10 cellular contexts compared by ENCODE assay signal in the genomic region with DNA sequence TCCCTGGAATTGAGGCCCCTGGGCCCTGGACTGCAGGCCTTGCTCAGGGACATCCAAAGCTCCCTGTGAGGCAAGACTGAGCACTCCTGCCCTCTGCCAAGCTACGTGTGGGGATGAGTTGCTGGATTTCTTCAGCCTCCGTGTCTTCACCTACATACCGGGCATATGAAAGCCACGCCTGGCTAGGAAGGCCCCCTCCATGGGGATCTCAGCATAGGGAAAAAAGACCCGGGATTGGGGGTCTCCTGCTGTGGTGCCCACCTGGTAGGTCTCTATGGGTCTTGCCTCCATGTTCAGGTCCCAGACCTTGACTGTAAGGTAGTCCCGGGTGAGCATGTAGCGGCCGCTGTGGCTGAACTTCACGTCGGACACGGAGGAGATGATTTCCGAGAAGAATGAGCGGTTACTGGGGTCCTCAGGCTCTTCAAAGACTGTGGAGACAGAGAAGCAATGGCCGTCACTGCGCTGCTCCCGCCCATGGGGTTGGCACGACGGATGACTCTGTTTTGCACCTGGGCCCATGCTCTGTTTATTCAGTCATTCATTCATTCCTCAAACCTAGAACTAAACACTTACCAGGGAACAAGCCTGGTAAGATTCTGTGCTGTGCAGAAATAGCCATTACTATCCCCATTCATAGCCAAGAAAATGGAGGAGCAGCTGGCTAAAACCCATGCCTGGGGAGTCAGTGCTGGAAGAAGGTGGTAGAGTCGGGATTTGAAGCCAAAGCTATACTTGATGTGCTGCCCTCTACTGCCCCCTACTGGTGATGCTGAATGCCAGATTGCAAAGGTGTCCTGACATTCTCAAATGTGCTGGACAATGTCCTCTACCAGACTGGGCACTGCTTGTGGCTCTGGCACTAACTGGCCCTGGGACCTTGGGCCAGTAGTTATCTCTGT.
DNase-seq lines count a peak whose midpoint lies in the region; ATAC-seq, FAIRE-seq and TF ChIP-seq lines count a peak whose summit lies in the region.
"Had no signal": no experiment of that assay in that cellular context is flagged by ENCODE, and none has a peak within 500 bp of the region (broad histone marks: within the 10 kb centered on the region; RNA-seq: fewer than 3 reads in every experiment).

No MANE protein-coding gene starts in this region.

- H3K4me1 ChIP-seq in GM12878 (ENCODE audit: control insufficient read depth, insufficient read depth, low read length) = no peaks in the 10 kb centered on the region; the same call in 1 of the 2 replicates
- peaks cover 12% of the 10 kb centered on the region for H3K4me1 ChIP-seq in neural progenitor cell
- H3K4me1 ChIP-seq in naive thymus-derived CD4-positive, alpha-beta T cell (ENCODE audit: control insufficient read depth in 2 of 2, insufficient read depth in 2 of 2, low read length in 2 of 2) = peaks cover 0 to 12% of the 10 kb centered on the region in 2 donors
- peaks cover 4 to 13% (median 5%) of the 10 kb centered on the region in 4 donors for H3K4me1 ChIP-seq in stomach

- peaks cover 15% of the 10 kb centered on the region for H3K4me1 Mint-ChIP-seq in neural progenitor cell
- peaks cover 4 to 16% (median 10%) of the 10 kb centered on the region in 7 donors for H3K4me1 Mint-ChIP-seq in naive thymus-derived CD4-positive, alpha-beta T cell

- H3K9me3 ChIP-seq in GM12878 (replicated peaks; ENCODE audit: control insufficient read depth, insufficient read depth, low read length) (no peaks in the 10 kb centered on the region; the same call in 2 of the 3 replicates), neural progenitor cell (ENCODE audit: low read depth) (no peaks in the 10 kb centered on the region), stomach (peaks cover 0 to 3% (median 0%) of the 10 kb centered on the region in 4 donors)
- H3K9me3 ChIP-seq in naive thymus-derived CD4-positive, alpha-beta T cell (ENCODE audit: control insufficient read depth in 2 of 3, low read length in 3 of 3) = peaks cover 0 to 11% (median 0%) of the 10 kb centered on the region in 3 experiments

- H3K9me3 Mint-ChIP-seq in neural progenitor cell = peaks cover 2% of the 10 kb centered on the region
- peaks cover 0 to 29% (median 0%) of the 10 kb centered on the region in 11 donors for H3K9me3 Mint-ChIP-seq in naive thymus-derived CD4-positive, alpha-beta T cell

- H3K27ac ChIP-seq in GM12878 (ENCODE audit: control insufficient read depth, insufficient read depth) = no peak overlapping the region
- no peak overlapping the region for H3K27ac ChIP-seq in neural progenitor cell
- H3K27ac ChIP-seq in naive thymus-derived CD4-positive, alpha-beta T cell (ENCODE audit: low read depth, low read length) = no peak overlapping the region
- H3K27ac ChIP-seq in stomach = no peak overlapping the region

- H4K20me1 ChIP-seq in GM12878 (ENCODE audit: control insufficient read depth, insufficient read depth) (no peaks in the 10 kb centered on the region), neural progenitor cell (ENCODE audit: low read depth) (no peaks in the 10 kb centered on the region)

- H3K36me3 ChIP-seq in GM12878 (ENCODE audit: control insufficient read depth in 2 of 2, insufficient read depth in 2 of 2, low read length in 1 of 2) = no peaks in the 10 kb centered on the region
- no peaks in the 10 kb centered on the region for H3K36me3 ChIP-seq in neural progenitor cell
- H3K36me3 ChIP-seq in naive thymus-derived CD4-positive, alpha-beta T cell (ENCODE audit: control insufficient read depth in 2 of 3, insufficient read depth in 3 of 3, low read length in 3 of 3) = no peaks in the 10 kb centered on the region
- no peaks in the 10 kb centered on the region for H3K36me3 ChIP-seq in stomach

- intact Hi-C loops in GM12878 (cut with micrococcal nuclease; ENCODE audit: unreplicated experiment) = no loop called here
- intact Hi-C loops in naive thymus-derived CD4-positive, alpha-beta T cell (cut with micrococcal nuclease) = loop anchor here (5.0 to 10.0 kb wide), 2 partner anchors 211 to 539 kb away; no protein-coding TSS in a partner anchor
- intact Hi-C loops in stomach (cut with DNase I; ENCODE audit: low total_unique reads) = loop anchor here (10.0 kb wide), 1 partner anchor 211 kb away; no protein-coding TSS in a partner anchor

- 56% methylated on average over 19 of the region's 19 CpGs for WGBS in GM12878 (ENCODE audit: insufficient coverage, insufficient replicate concordance, low lambda C conversion rate, missing lambda C conversion rate)
- 83 to 90% (median 87%) methylated on average over 19 of the region's 19 CpGs for WGBS in stomach, 5 donors

- peak; percentile 45 for DNase-seq in activated CD4-positive, alpha-beta T cell treated with anti-CD3 and anti-CD28 coated beads for 48 hours
- no peak for DNase-seq in activated CD4-positive, alpha-beta T cell treated with anti-CD3 and anti-CD28 coated beads for 4 hours
- DNase-seq in HEK293T (ENCODE audit: extremely low spot score) (peak; percentile 54), GM12878 (ENCODE audit: low read depth, low spot score) (no peak), neural progenitor cell (ENCODE audit: low spot score) (no peak), kidney tubule cell (ENCODE audit: low spot score) (no peak), stomach (no peak)
- DNase-seq in naive thymus-derived CD4-positive, alpha-beta T cell = no peak
- DNase-seq: NCI-H187 had no signal

- H3K4me3 Mint-ChIP-seq in neural progenitor cell = no peak overlapping the region
- no peak overlapping the region for H3K4me3 Mint-ChIP-seq in naive thymus-derived CD4-positive, alpha-beta T cell

- in situ Hi-C loops in GM12878 (cut with MboI) = no loop called here

- no peaks in the 10 kb centered on the region for H3F3A ChIP-seq in neural progenitor cell (ENCODE audit: low read depth)

- H3K9ac ChIP-seq in GM12878 (ENCODE audit: control insufficient read depth, insufficient read depth, low read length) (no peak overlapping the region), neural progenitor cell (no peak overlapping the region)

- RAD21 ChIA-PET in GM12878 (lab: Charles Lee; ENCODE audit: unreplicated experiment) = interaction anchor here (8.5 kb wide), 1 partner anchor 83 kb away, joined by 222 read pairs; no protein-coding TSS in a partner anchor

- H3K4me2 ChIP-seq in GM12878 (ENCODE audit: control insufficient read depth, insufficient read depth) (no peak overlapping the region), neural progenitor cell (no peak overlapping the region)

- H3K27me3 Mint-ChIP-seq in neural progenitor cell (ENCODE audit: insufficient read depth, low read depth) = peaks cover 30% of the 10 kb centered on the region
- H3K27me3 Mint-ChIP-seq in naive thymus-derived CD4-positive, alpha-beta T cell = peaks cover 29 to 40% (median 34%) of the 10 kb centered on the region in 5 donors

- H2AFZ ChIP-seq in GM12878 (ENCODE audit: control insufficient read depth, low read depth, low read length) (no peak overlapping the region), neural progenitor cell (replicated peaks) (no peak overlapping the region)

- no peak for FAIRE-seq in GM12878 (lab: Jason Lieb, UNC)
- FAIRE-seq: G401.6 had no signal

- CTCF ChIA-PET in HEK293T (lab: Yijun Ruan, JAX) (interaction anchor here (1.5 to 7.6 kb wide), 3 partner anchors 10 to 212 kb away, joined by 5 to 149 read pairs (median 10); no protein-coding TSS in a partner anchor), GM12878 (lab: Yijun Ruan, JAX) (interaction anchor here (1.0 to 20.1 kb wide), 7 partner anchors 10 to 336 kb away, joined by 3 to 469 read pairs (median 20); partner anchors contain the start of gene WFS1)
- CTCF ChIA-PET in naive thymus-derived CD4-positive, alpha-beta T cell (lab: Charles Lee) = interaction anchor here (0.6 to 8.9 kb wide), 2 partner anchors 75 to 82 kb away, joined by 3 to 109 read pairs; no protein-coding TSS in a partner anchor

- TF ChIP-seq EP300 in GM12878 (IDR thresholded peaks at IDR 0.05; ENCODE audit: borderline replicate concordance in 1 of 2, control insufficient read depth in 1 of 2, low read depth in 2 of 2, low read length in 2 of 2) (no peak), stomach (IDR thresholded peaks at IDR 0.05) (no peak)

- H3K27me3 ChIP-seq in GM12878 (replicated peaks in 1 of 2; ENCODE audit: control insufficient read depth in 2 of 2, insufficient read depth in 2 of 2, low read length in 1 of 2) (no peaks in the 10 kb centered on the region; a peak in 2 of 4 replicates), neural progenitor cell (peaks cover 6% of the 10 kb centered on the region), stomach (peaks cover 0 to 60% (median 11%) of the 10 kb centered on the region in 3 donors)
- no peaks in the 10 kb centered on the region for H3K27me3 ChIP-seq in naive thymus-derived CD4-positive, alpha-beta T cell (ENCODE audit: control insufficient read depth in 2 of 2, insufficient read depth in 2 of 2, low read length in 2 of 2)

- 0 out of 2 replicates have a peak, but pooled peaks have one; percentile 5 for TF ChIP-seq RAD21 in GM12878 (IDR thresholded peaks at IDR 0.05; ENCODE audit: insufficient read depth, low read depth, low read length)

- ATAC-seq in GM12878 = no peak
- ATAC-seq in naive thymus-derived CD4-positive, alpha-beta T cell = no peak

- no TSS peak for BruUV-seq in GM12878 (replicated peaks; lab: Mats Ljungman, UMichigan)

- SMC1A ChIA-PET in GM12878 (lab: Charles Lee; ENCODE audit: uncharacterized antibody, unreplicated experiment) = interaction anchor here (1.0 kb wide), 1 partner anchor 83 kb away, joined by 3 read pairs; no protein-coding TSS in a partner anchor

- TF ChIP-seq CTCF in GM12878 (IDR thresholded peaks at IDR 0.05 in 2 of 3, conservative IDR thresholded peaks at IDR 0.05 in 1 of 3; ENCODE audit: control insufficient read depth in 2 of 3, extremely low read depth in 1 of 3, insufficient read depth in 1 of 3, low read depth in 3 of 3, low read length in 3 of 3) = peak; percentile 14 to 59 (median 51); a peak in 4 of 6 replicates
- TF ChIP-seq CTCF in neural progenitor cell (IDR thresholded peaks at IDR 0.05) = peak; percentile 57
- TF ChIP-seq CTCF in stomach (IDR thresholded peaks at IDR 0.05) = peak in 2 of 7 experiments; percentile 19 to 21

- TF ChIP-seq POLR2A in GM12878 (IDR thresholded peaks at IDR 0.05; ENCODE audit: low read depth, low read length) (no peak), stomach (IDR thresholded peaks at IDR 0.05) (no peak)

- no peak overlapping the region for H3K4me3 ChIP-seq in GM12878
- H3K4me3 ChIP-seq in neural progenitor cell = no peak overlapping the region
- no peak overlapping the region for H3K4me3 ChIP-seq in naive thymus-derived CD4-positive, alpha-beta T cell (ENCODE audit: low read length)
- H3K4me3 ChIP-seq in stomach = no peak overlapping the region

- POLR2A ChIA-PET in HEK293T (lab: Yijun Ruan, JAX) (no interaction called here), GM12878 (lab: Charles Lee) (no interaction called here)
- POLR2A ChIA-PET in naive thymus-derived CD4-positive, alpha-beta T cell (lab: Charles Lee) = no interaction called here

- H3K79me2 ChIP-seq in GM12878 (ENCODE audit: control insufficient read depth, insufficient read depth, low read length) (no peaks in the 10 kb centered on the region), neural progenitor cell (ENCODE audit: low read depth) (no peaks in the 10 kb centered on the region)

- no peak overlapping the region for H3K27ac Mint-ChIP-seq in neural progenitor cell
- H3K27ac Mint-ChIP-seq in naive thymus-derived CD4-positive, alpha-beta T cell = peak overlapping the region in 1 of 9 donors; percentile 41

- no peaks in the 10 kb centered on the region for H3K36me3 Mint-ChIP-seq in neural progenitor cell
- H3K36me3 Mint-ChIP-seq in naive thymus-derived CD4-positive, alpha-beta T cell = no peaks in the 10 kb centered on the region

Comparison
In these comparisons a context has a peak if more than half of its experiments do, and no peak if none do; other contexts are left out.
1. DNase-seq: peak in activated CD4-positive, alpha-beta T cell treated with anti-CD3 and anti-CD28 coated beads for 48 hours (single experiment) and HEK293T (single experiment); none in activated CD4-positive, alpha-beta T cell treated with anti-CD3 and anti-CD28 coated beads for 4 hours (0 of 2), GM12878 (single experiment), neural progenitor cell (single experiment), kidney tubule cell (single experiment), naive thymus-derived CD4-positive, alpha-beta T cell (0 of 9) and stomach (single experiment).